Comparison of ENCODE assay signal across 24 cellular contexts in genomic region chr2:191965733-191966132, GRCh38.
DNase-seq lines count a peak whose midpoint lies in the region; FAIRE-seq and TF ChIP-seq lines count a peak whose summit lies in the region.
"Had no signal": no experiment of that assay in that cellular context is flagged by ENCODE, and none has a peak within 500 bp of the region (broad histone marks: within the 10 kb centered on the region; RNA-seq: fewer than 3 reads in every experiment).

No MANE protein-coding gene starts in this region.

- peaks cover 0 to 21% (median 18%) of the 10 kb centered on the region in 4 donors for H3K4me1 ChIP-seq in esophagus muscularis mucosa
- peaks cover 6% of the 10 kb centered on the region for H3K4me1 ChIP-seq in rectal smooth muscle tissue (ENCODE audit: control insufficient read depth, insufficient read depth, low read length)
- H3K4me1 ChIP-seq: BE2C, BLaER1 had no signal

- no peak for DNase-seq in esophagus muscularis mucosa (ENCODE audit: extremely low spot score)
- DNase-seq in glomerular visceral epithelial cell (ENCODE audit: extremely low spot score) = no peak
- DNase-seq in NCI-H1105 (lab: John Stamatoyannopoulos, UW) = no peak
- no peak for DNase-seq in GM19239 (ENCODE audit: insufficient read length, low spot score)
- DNase-seq: 8988T; ACHN; BE2C; C1 segment of cervical spinal cord; CD4-positive, alpha-beta memory T cell; CD4-positive, CD25-positive, alpha-beta regulatory T cell; CD8-positive, alpha-beta memory T cell; COR-L47; DMS 273 treated with DMSO at 0.1 percent for 48 hours; DMS153; DMS53; DMS79; DND-41; EL; GDM1 had no signal

- WGBS in esophagus muscularis mucosa = 49% methylated on average over 4 of the region's 4 CpGs

- H3K27me3 ChIP-seq in esophagus muscularis mucosa = no peaks in the 10 kb centered on the region
- no peaks in the 10 kb centered on the region for H3K27me3 ChIP-seq in rectal smooth muscle tissue (ENCODE audit: control insufficient read depth, insufficient read depth, low read length)
- H3K27me3 ChIP-seq: BE2C, BLaER1 had no signal

- no peak for TF ChIP-seq EP300 in esophagus muscularis mucosa (IDR thresholded peaks at IDR 0.05)

- FAIRE-seq in GM19239 (lab: Jason Lieb, UNC) = no peak
- FAIRE-seq: A204.1, GM12878, GM18507 had no signal

- H3K27ac ChIP-seq in esophagus muscularis mucosa (replicated peaks in 1 of 4) (peak overlapping the region in 3 of 4 donors; percentile 40 to 61 (median 56)), rectal smooth muscle tissue (ENCODE audit: low read depth, low read length) (peak overlapping the region; percentile 56)
- H3K27ac ChIP-seq: BLaER1 had no signal

- intact Hi-C loops in esophagus muscularis mucosa (cut with DNase I) = no loop called here

- H3K4me3 ChIP-seq in esophagus muscularis mucosa = peak overlapping the region in 1 of 4 donors; percentile 6
- H3K4me3 ChIP-seq in rectal smooth muscle tissue (ENCODE audit: low read length) = no peak overlapping the region
- H3K4me3 ChIP-seq: BLaER1, GM12878 had no signal

- H3K9me3 ChIP-seq in esophagus muscularis mucosa = no peaks in the 10 kb centered on the region
- H3K9me3 ChIP-seq: BE2C, BLaER1 had no signal

- TF ChIP-seq CTCF in esophagus muscularis mucosa (IDR thresholded peaks at IDR 0.05) = no peak

- H3K9ac ChIP-seq in rectal smooth muscle tissue (ENCODE audit: low read length) = no peak overlapping the region
- H3K9ac ChIP-seq: BLaER1 had no signal

- no peaks in the 10 kb centered on the region for H3K36me3 ChIP-seq in esophagus muscularis mucosa
- no peaks in the 10 kb centered on the region for H3K36me3 ChIP-seq in rectal smooth muscle tissue (ENCODE audit: control insufficient read depth, insufficient read depth, low read length)
- H3K36me3 ChIP-seq: BE2C, BLaER1 had no signal

- TF ChIP-seq POLR2A in esophagus muscularis mucosa (IDR thresholded peaks at IDR 0.05; ENCODE audit: low read depth) = no peak
